Comparison of ENCODE assay signal across 8 cellular contexts in the genomic region with DNA sequence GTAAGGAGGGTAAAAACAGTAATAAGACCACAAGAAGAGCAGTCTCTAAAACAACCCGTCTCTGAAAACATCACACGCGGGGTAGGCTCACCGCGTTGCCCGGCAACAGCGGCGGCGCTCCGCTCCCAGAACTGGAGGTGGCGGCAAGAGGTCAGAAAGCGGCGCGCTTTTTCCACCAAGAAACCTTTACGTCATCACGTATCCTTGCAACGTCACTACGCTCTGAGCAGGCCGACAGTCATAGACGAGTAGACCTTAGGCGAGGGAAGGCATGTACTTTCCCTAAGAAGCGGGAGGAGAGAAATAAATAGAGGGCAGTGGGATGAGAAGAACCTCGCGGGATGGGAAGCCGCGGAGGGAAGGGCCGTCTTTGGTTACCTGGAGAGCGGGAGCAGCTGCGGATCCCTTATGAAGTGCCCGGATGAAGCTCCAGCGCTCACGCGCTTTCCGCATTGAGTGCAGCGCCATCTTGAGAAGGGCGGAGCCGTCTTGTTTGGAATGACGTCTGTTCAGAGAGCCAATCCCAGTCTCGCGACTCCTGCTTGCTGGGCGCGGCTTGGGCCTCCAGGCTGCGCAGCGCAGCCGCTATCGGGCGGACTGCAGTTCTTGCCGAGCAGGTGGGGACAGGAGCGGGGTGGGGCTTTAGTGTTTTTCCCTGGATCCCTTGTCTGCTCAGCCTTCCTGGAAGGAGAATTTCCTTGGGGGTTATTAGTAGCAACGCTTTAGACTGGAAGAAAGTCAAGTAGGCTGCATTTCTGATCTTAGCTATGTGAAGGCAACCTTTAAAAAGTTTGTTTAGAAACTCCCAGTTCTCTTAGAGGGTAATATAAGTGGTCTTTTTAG. TPM values are rescaled to one million over a fixed set of nuclear protein-coding genes. Genes with fewer than 3 reads are reported as not detected.
DNase-seq lines count a peak whose midpoint lies in the region; FAIRE-seq and TF ChIP-seq lines count a peak whose summit lies in the region.

A gene (minus strand): TSS at position 477 of the 843 bp plus-strand sequence. CDS start 9 bp downstream, at position 468.

- no peaks in the 10 kb centered on the region for H3K9me3 ChIP-seq in MM.1S (replicated peaks; ENCODE audit: insufficient read depth, low read length)
- H3K9me3 ChIP-seq in stomach smooth muscle (ENCODE audit: control insufficient read depth in 2 of 2, low read length in 2 of 2): no peaks in the 10 kb centered on the region

- H3K9me2 ChIP-seq in MM.1S (replicated peaks; ENCODE audit: insufficient read depth, low read length): no peaks in the 10 kb centered on the region

- H3K79me2 ChIP-seq in MM.1S (ENCODE audit: low read length): peaks cover 4% of the 10 kb centered on the region

- H4K20me1 ChIP-seq in MM.1S (ENCODE audit: insufficient read depth, low read length): no peaks in the 10 kb centered on the region

- H3K4me2 ChIP-seq in MM.1S (ENCODE audit: low read depth, low read length): peak within 1 kb of the TSS; percentile 86

- H3K27me3 ChIP-seq in MM.1S (replicated peaks; ENCODE audit: insufficient read depth, low read length): no peaks in the 10 kb centered on the region
- no peaks in the 10 kb centered on the region for H3K27me3 ChIP-seq in stomach smooth muscle (ENCODE audit: control insufficient read depth in 1 of 2, insufficient read depth in 2 of 2, low read length in 2 of 2)

- H3K9ac ChIP-seq in MM.1S (ENCODE audit: low read length): peak within 1 kb of the TSS; percentile 87
- H3K9ac ChIP-seq in stomach smooth muscle (ENCODE audit: low read length in 2 of 2): peak within 1 kb of the TSS; percentile 89 to 96

- no peak within 1 kb of the TSS for H3K27ac Mint-ChIP-seq in neural crest cell (ENCODE audit: unreplicated experiment)

- H3F3A ChIP-seq in MM.1S (ENCODE audit: insufficient read depth, low read length): peaks cover 8% of the 10 kb centered on the region

- no peaks in the 10 kb centered on the region for H3K9me3 Mint-ChIP-seq in neural crest cell

- no peaks in the 10 kb centered on the region for H3K27me3 Mint-ChIP-seq in neural crest cell (ENCODE audit: low read depth)

- peak; percentile 98 for DNase-seq in HCEC 1CT
- DNase-seq in MM.1S: peak; percentile 92
- DNase-seq in SHP77 treated with DMSO at 0.1 percent for 48 hours (lab: John Stamatoyannopoulos, UW): peak; percentile 98
- peak; percentile 97 for DNase-seq in activated effector memory CD4-positive, alpha-beta T cell treated with anti-CD3 and anti-CD28 coated beads, Interleukin-2, amount 50 U/mL, for 16 hours
- DNase-seq in foreskin fibroblast: peak; percentile 98 to 99
- peak; percentile 86 for DNase-seq in neural crest cell (ENCODE audit: low read depth, low spot score)

- FAIRE-seq in G401.6 (lab: Jason Lieb, UNC): peak; percentile 95

- TF ChIP-seq CTCF in MM.1S (IDR thresholded peaks at IDR 0.05; ENCODE audit: low read length): no peak
- no peak for TF ChIP-seq CTCF in foreskin fibroblast (IDR thresholded peaks at IDR 0.05; ENCODE audit: low read depth, low read length)
- no peak for TF ChIP-seq CTCF in neural crest cell (conservative IDR thresholded peaks at IDR 0.05)

- H3K4me1 Mint-ChIP-seq in neural crest cell: peaks cover 15% of the 10 kb centered on the region

- H3K4me3 ChIP-seq in MM.1S (ENCODE audit: low read length) (peak within 1 kb of the TSS; percentile 60), foreskin fibroblast (ENCODE audit: low read depth in 1 of 2, low read length in 2 of 2) (peak within 1 kb of the TSS; percentile 48 to 72), stomach smooth muscle (ENCODE audit: low read length in 2 of 2) (peak within 1 kb of the TSS; percentile 83 to 90)

- peak within 1 kb of the TSS; percentile 61; the same call in 1 of the 2 replicates for H2AFZ ChIP-seq in MM.1S (ENCODE audit: low read length)

- H3K4me1 ChIP-seq in MM.1S (ENCODE audit: low read length): 0 out of 2 replicates have a peak, but pooled peaks cover 4% of the 10 kb centered on the region
- peaks cover 4% of the 10 kb centered on the region for H3K4me1 ChIP-seq in stomach smooth muscle (ENCODE audit: control insufficient read depth, insufficient read depth, low read length)

- H3K36me3 Mint-ChIP-seq in neural crest cell (ENCODE audit: low read depth): no peaks in the 10 kb centered on the region

- peak within 1 kb of the TSS; percentile 96 for H3K27ac ChIP-seq in MM.1S (ENCODE audit: low read length)
- peak within 1 kb of the TSS; percentile 96 for H3K27ac ChIP-seq in stomach smooth muscle (ENCODE audit: low read length)

- H3K4me3 Mint-ChIP-seq in neural crest cell: peak within 1 kb of the TSS; percentile 2

- no peaks in the 10 kb centered on the region for H3K36me3 ChIP-seq in MM.1S (replicated peaks; ENCODE audit: insufficient read depth, low read length)
- H3K36me3 ChIP-seq in stomach smooth muscle (ENCODE audit: control insufficient read depth in 2 of 2, insufficient read depth in 2 of 2, low read length in 2 of 2): no peaks in the 10 kb centered on the region

RNA-seq across cellular contexts. Expression of the gene that starts here (rescaled TPM):
- 12.3 and 13.6 TPM in 2 replicates for total RNA-seq in neural crest cell

Comparison
In these comparisons a context has a peak if more than half of its experiments do, and no peak if none do; other contexts are left out.
1. Peak in every context shown above with its lines: DNase-seq, H3K4me3 ChIP-seq and H3K27ac ChIP-seq.